8 cellular contexts compared by ENCODE assay signal in the genomic region with DNA sequence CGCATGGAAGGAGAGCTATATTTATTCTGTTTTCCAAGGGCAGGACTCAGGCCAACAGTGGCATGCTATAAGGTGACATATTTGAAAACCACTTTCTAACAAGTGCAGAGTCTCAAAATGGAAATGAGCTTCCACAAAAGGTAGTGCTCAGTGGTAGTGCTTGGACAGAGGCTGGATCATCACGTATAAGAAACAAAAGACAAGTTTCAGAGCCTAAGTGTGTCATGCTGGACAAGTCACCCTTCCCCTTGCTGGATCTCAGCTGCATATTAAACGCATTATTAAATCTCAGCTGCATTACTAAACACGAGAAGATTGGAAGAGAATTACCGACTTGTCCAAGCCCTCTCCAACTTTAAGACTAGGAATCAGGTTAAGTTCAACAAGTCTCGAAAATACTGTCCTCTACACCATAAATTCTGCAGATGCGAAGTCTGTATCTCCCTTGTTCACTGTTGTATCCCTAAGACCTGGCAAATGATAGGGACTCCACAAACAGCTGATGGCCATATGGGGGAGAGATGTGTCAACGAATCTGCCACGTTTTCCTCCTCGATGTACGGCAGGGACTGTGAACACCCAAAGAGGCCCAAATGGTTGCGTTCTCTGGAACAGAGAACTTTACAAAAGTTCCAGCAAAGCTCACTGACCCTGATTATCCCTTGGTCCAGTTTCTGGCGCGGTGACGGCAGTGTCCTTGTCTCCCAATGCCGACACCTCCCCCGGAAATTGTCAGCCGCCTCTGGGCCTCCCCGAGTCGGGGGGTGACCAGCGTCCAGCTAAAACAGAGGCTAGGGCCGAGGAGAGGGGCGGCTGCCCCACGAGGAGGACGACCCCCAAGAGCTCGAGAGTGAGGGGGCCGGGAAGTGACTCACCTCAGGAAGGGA. TPM values are rescaled to one million over a fixed set of nuclear protein-coding genes. Genes with fewer than 3 reads are reported as not detected.
A peak's percentile ranks its signal among the peaks of the same experiment; 100 is the strongest.
DNase-seq lines count a peak whose midpoint lies in the region; ATAC-seq and TF ChIP-seq lines count a peak whose summit lies in the region.

No MANE protein-coding gene starts in this region.

- no peaks in the 10 kb centered on the region for H3K27me3 ChIP-seq in CD8-positive, alpha-beta memory T cell (ENCODE audit: insufficient read depth, low read length, poor library complexity, severe bottlenecking)
- no peaks in the 10 kb centered on the region for H3K27me3 ChIP-seq in HUES64 (ENCODE audit: insufficient read depth, low read length)
- H3K27me3 ChIP-seq in aorta (ENCODE audit: control insufficient read depth in 1 of 2, insufficient read depth in 2 of 2, low read length in 1 of 2) = no peaks in the 10 kb centered on the region

- WGBS in HUES64 = 10% methylated on average over 27 of the region's 27 CpGs
- 2% methylated on average over 26 to 27 of the region's 27 CpGs for WGBS in aorta, 2 donors

- intact Hi-C loops in aorta (cut with DNase I) = loop anchor here in 1 of 2 donors (10.0 kb wide), 1 partner anchor 244 kb away; a partner anchor contains a TSS

- H3K4me3 ChIP-seq in CD8-positive, alpha-beta memory T cell (ENCODE audit: low read length) = peak overlapping the region; percentile 98
- H3K4me3 ChIP-seq in HUES64 (ENCODE audit: low read length) = peak overlapping the region; percentile 99
- peak overlapping the region; percentile 99 for H3K4me3 ChIP-seq in choroid plexus epithelial cell (ENCODE audit: low read depth, low read length)
- peak overlapping the region; percentile 7 to 95 for H3K4me3 ChIP-seq in aorta (ENCODE audit: low read length in 2 of 2)

- peaks cover 6 to 11% (median 11%) of the 10 kb centered on the region in 3 donors for H3K4me1 Mint-ChIP-seq in CD8-positive, alpha-beta memory T cell
- peaks cover 5% of the 10 kb centered on the region for H3K4me1 Mint-ChIP-seq in memory B cell

- H3K9me3 ChIP-seq in CD8-positive, alpha-beta memory T cell (ENCODE audit: low read length) = no peaks in the 10 kb centered on the region
- H3K9me3 ChIP-seq in HUES64 (ENCODE audit: insufficient read depth, low read depth, low read length) (no peaks in the 10 kb centered on the region), aorta (ENCODE audit: control insufficient read depth, low read length) (no peaks in the 10 kb centered on the region)

- POLR2A ChIA-PET in CD8-positive, alpha-beta memory T cell (lab: Charles Lee) = interaction anchor here (0.5 kb wide), 1 partner anchor 23 kb away, joined by 3 read pairs; no protein-coding TSS in a partner anchor

- peak; percentile 13 for ATAC-seq in GM21381 (IDR thresholded peaks at IDR 0.05; ENCODE audit: unreplicated experiment)
- ATAC-seq in memory B cell (ENCODE audit: low read depth) = peak; percentile 28
- ATAC-seq in aorta (ENCODE audit: low FRiP score) = peak; percentile 61
- ATAC-seq in GM18858 (IDR thresholded peaks at IDR 0.05; ENCODE audit: unreplicated experiment) = no peak

- peak overlapping the region; percentile 98 for H3K9ac ChIP-seq in HUES64 (ENCODE audit: low read depth, low read length)

- peaks cover 19% of the 10 kb centered on the region for H3K4me1 ChIP-seq in CD8-positive, alpha-beta memory T cell (ENCODE audit: insufficient read depth, low read length)
- H3K4me1 ChIP-seq in HUES64 (ENCODE audit: insufficient read depth, low read length) (no peaks in the 10 kb centered on the region), aorta (ENCODE audit: control insufficient read depth in 1 of 2, insufficient read depth in 2 of 2, low read length in 2 of 2) (no peaks in the 10 kb centered on the region)

- CTCF ChIA-PET in CD8-positive, alpha-beta memory T cell (lab: Charles Lee) = interaction anchor here (1.4 kb wide), 1 partner anchor 11 kb away, joined by 4 read pairs; no protein-coding TSS in a partner anchor

- TF ChIP-seq CTCF in choroid plexus epithelial cell (conservative IDR thresholded peaks at IDR 0.05; ENCODE audit: low read depth, low read length) = no peak

- peaks cover 0 to 1% (median 0%) of the 10 kb centered on the region in 5 donors for H3K9me3 Mint-ChIP-seq in CD8-positive, alpha-beta memory T cell
- H3K9me3 Mint-ChIP-seq in memory B cell = no peaks in the 10 kb centered on the region

- H3K36me3 Mint-ChIP-seq in CD8-positive, alpha-beta memory T cell = peaks cover 0 to 12% (median 3%) of the 10 kb centered on the region in 3 donors
- peaks cover 3% of the 10 kb centered on the region for H3K36me3 Mint-ChIP-seq in memory B cell

- H3K27ac ChIP-seq in CD8-positive, alpha-beta memory T cell (ENCODE audit: low read depth, low read length) = peak overlapping the region; percentile 94
- peak overlapping the region; percentile 86 for H3K27ac ChIP-seq in HUES64 (ENCODE audit: low read depth, low read length)
- H3K27ac ChIP-seq in aorta (ENCODE audit: low read depth in 1 of 2, low read length in 2 of 2) = peak overlapping the region; percentile 19 to 75

- H3K36me3 ChIP-seq in CD8-positive, alpha-beta memory T cell (ENCODE audit: insufficient read depth, low read length) = no peaks in the 10 kb centered on the region
- H3K36me3 ChIP-seq in HUES64 (ENCODE audit: insufficient read depth, low read length) (peaks cover 16% of the 10 kb centered on the region; the same call in 1 of the 2 replicates), aorta (ENCODE audit: control insufficient read depth in 1 of 2, insufficient read depth in 2 of 2, low read length in 1 of 2) (no peaks in the 10 kb centered on the region)

- no peak overlapping the region for H3K27ac Mint-ChIP-seq in CD8-positive, alpha-beta memory T cell
- no peak overlapping the region for H3K27ac Mint-ChIP-seq in memory B cell

- DNase-seq in CD8-positive, alpha-beta memory T cell = no peak
- peak; percentile 13 for DNase-seq in choroid plexus epithelial cell (ENCODE audit: low read depth)
- no peak for DNase-seq in memory B cell (ENCODE audit: low spot score in 2 of 2)
- DNase-seq in aorta = peak; percentile 62 to 81
- DNase-seq in SKM-1 (lab: John Stamatoyannopoulos, UW; ENCODE audit: unreplicated experiment) = no peak

- no peak overlapping the region for H3K4me3 Mint-ChIP-seq in CD8-positive, alpha-beta memory T cell
- no peak overlapping the region for H3K4me3 Mint-ChIP-seq in memory B cell

- H3K27me3 Mint-ChIP-seq in CD8-positive, alpha-beta memory T cell = peaks cover 0 to 3% of the 10 kb centered on the region in 2 donors
- no peaks in the 10 kb centered on the region for H3K27me3 Mint-ChIP-seq in memory B cell

RNA-seq across cellular contexts. Expression of a gene that starts 0.6 kb away (rescaled TPM):
- total RNA-seq in CD8-positive, alpha-beta memory T cell = 10 to 100 TPM; 49.8 to 50.1 TPM
- polyA plus RNA-seq in CD8-positive, alpha-beta memory T cell = 21.0 TPM
- 29.2 TPM for polyA plus RNA-seq in HUES64 (2013, experiment 1 of 2)
- 27.6 TPM for polyA plus RNA-seq in HUES64 (2013, experiment 2 of 2)
- total RNA-seq in aorta = 10 to 100 TPM; 20.7 to 25.1 TPM
- polyA plus RNA-seq in aorta = 10 to 100 TPM; 10.0 to 10.9 TPM

RNA-seq across cellular contexts. Expression of a gene that starts 32.3 kb away (rescaled TPM):
- total RNA-seq in CD8-positive, alpha-beta memory T cell = under 1 TPM in 1 of 2 experiments, not detected in 1; 0.09 TPM
- 0.24 TPM for polyA plus RNA-seq in CD8-positive, alpha-beta memory T cell
- 0.40 TPM for polyA plus RNA-seq in HUES64 (2013, experiment 1 of 2)
- polyA plus RNA-seq in HUES64 (2013, experiment 2 of 2) = 0.19 TPM
- 1 to 10 TPM in 1 of 2 donors, under 1 TPM in 1; 0.49 to 1.7 TPM for total RNA-seq in aorta
- 1 to 10 TPM in 1 of 2 donors, under 1 TPM in 1; 0.13 to 2.5 TPM for polyA plus RNA-seq in aorta

Comparison
In these comparisons a context has a peak if more than half of its experiments do, and no peak if none do; other contexts are left out.
1. DNase-seq: peak in choroid plexus epithelial cell (single experiment) and aorta (2 of 2); none in CD8-positive, alpha-beta memory T cell (0 of 5), memory B cell (0 of 2) and SKM-1 (single experiment).
2. Peak in every context shown above with its lines, with median percentiles within 50 percentile points of each other: H3K27ac ChIP-seq and H3K4me3 ChIP-seq.